27 cellular contexts compared by ENCODE assay signal in the genomic region with DNA sequence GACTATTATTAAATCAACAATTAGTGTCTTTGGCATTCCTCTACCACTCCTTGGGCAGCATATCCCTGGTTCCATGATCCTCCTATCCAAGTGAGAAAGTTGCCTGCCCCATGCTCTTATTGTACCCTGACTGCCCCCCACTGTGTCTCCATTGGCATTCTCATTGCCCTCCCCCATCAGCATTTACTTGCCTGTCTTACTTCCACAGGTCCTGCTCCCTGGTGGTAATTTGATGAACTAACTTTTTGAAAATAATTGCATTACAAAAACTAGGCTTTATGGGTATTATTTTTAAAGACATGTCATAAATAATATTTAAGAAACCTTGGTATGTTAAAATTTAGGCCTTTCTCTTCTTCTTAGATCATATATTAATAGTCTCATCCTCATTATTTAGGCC.
DNase-seq lines count a peak whose midpoint lies in the region; ATAC-seq, FAIRE-seq and TF ChIP-seq lines count a peak whose summit lies in the region.
"Had no signal": no experiment of that assay in that cellular context is flagged by ENCODE, and none has a peak within 500 bp of the region (broad histone marks: within the 10 kb centered on the region; RNA-seq: fewer than 3 reads in every experiment).

No MANE protein-coding gene starts in this region.

- intact Hi-C loops in OCI-LY7 (cut with micrococcal nuclease; ENCODE audit: unreplicated experiment) = no loop called here
- intact Hi-C loops in left colon (cut with DNase I, micrococcal nuclease) = no loop called here

- no peak for TF ChIP-seq EP300 in SK-N-SH (IDR thresholded peaks at IDR 0.05; ENCODE audit: borderline replicate concordance in 1 of 2, low read depth in 1 of 2, low read length in 1 of 2)

- peaks cover 3% of the 10 kb centered on the region for H3F3A ChIP-seq in SK-N-SH (replicated peaks; ENCODE audit: insufficient read depth)

- H3K27ac ChIP-seq in SK-N-SH (ENCODE audit: low read depth in 2 of 2, low read length in 1 of 2) = no peak overlapping the region
- no peak overlapping the region for H3K27ac ChIP-seq in OCI-LY7 (ENCODE audit: low read depth, low read length, poor library complexity, severe bottlenecking)
- H3K27ac ChIP-seq: A549, adrenal gland, breast epithelium, left lung, pancreas, right atrium auricular region, spleen had no signal

- H3K9me3 ChIP-seq in SK-N-SH (no peaks in the 10 kb centered on the region), OCI-LY7 (ENCODE audit: low read length) (no peaks in the 10 kb centered on the region)
- H3K9me3 ChIP-seq: A549, breast epithelium, left lung, pancreas, right atrium auricular region, spleen had no signal

- H3K36me3 ChIP-seq in SK-N-SH (replicated peaks in 1 of 2; ENCODE audit: control insufficient read depth in 1 of 2, insufficient read depth in 2 of 2, low read length in 1 of 2) = no peaks in the 10 kb centered on the region
- no peaks in the 10 kb centered on the region for H3K36me3 ChIP-seq in OCI-LY7 (ENCODE audit: insufficient read depth, low read length)
- H3K36me3 ChIP-seq: adrenal gland, breast epithelium, left lung, pancreas, right atrium auricular region, spleen had no signal

- H3K4me3 ChIP-seq in SK-N-SH (ENCODE audit: low read depth in 2 of 2, low read length in 1 of 2) (no peak overlapping the region), OCI-LY7 (ENCODE audit: low read depth, low read length, poor library complexity, severe bottlenecking) (no peak overlapping the region), fibroblast of mammary gland (ENCODE audit: control insufficient read depth, low read depth, low read length) (no peak overlapping the region)
- H3K4me3 ChIP-seq: A549, adrenal gland, breast epithelium, left lung, pancreas, right atrium auricular region, spleen had no signal

- BruUV-seq in OCI-LY7 (replicated peaks; lab: Mats Ljungman, UMichigan) = no TSS peak

- H2AFZ ChIP-seq in SK-N-SH (ENCODE audit: low read depth) = no peak overlapping the region
- no peak overlapping the region for H2AFZ ChIP-seq in OCI-LY7 (ENCODE audit: low read length)

- no peaks in the 10 kb centered on the region for H3K79me2 ChIP-seq in SK-N-SH (ENCODE audit: insufficient read depth)
- no peaks in the 10 kb centered on the region for H3K79me2 ChIP-seq in OCI-LY7 (ENCODE audit: insufficient read depth, low read depth, low read length)

- no peaks in the 10 kb centered on the region for H3K27me3 ChIP-seq in SK-N-SH (ENCODE audit: insufficient read depth)
- H3K27me3 ChIP-seq: adrenal gland, breast epithelium, left lung, pancreas, right atrium auricular region, spleen had no signal

- no peak overlapping the region for H3K9ac ChIP-seq in SK-N-SH

- H3K9me2 ChIP-seq in SK-N-SH (no peaks in the 10 kb centered on the region), OCI-LY7 (ENCODE audit: insufficient read depth, low read length) (no peaks in the 10 kb centered on the region)

- CTCF ChIA-PET in SK-N-SH (lab: Yijun Ruan, JAX) = no interaction called here
- CTCF ChIA-PET in OCI-LY7 (lab: Charles Lee; ENCODE audit: unreplicated experiment) = no interaction called here

- no peak for TF ChIP-seq RAD21 in SK-N-SH (IDR thresholded peaks at IDR 0.05; ENCODE audit: low read length)

- no peak for ATAC-seq in SK-N-SH treated with all-trans-retinoic acid at 6 μM for 48 hours
- no peak for ATAC-seq in left colon
- ATAC-seq in GM18909 (IDR thresholded peaks at IDR 0.05; ENCODE audit: poor library complexity, unreplicated experiment) = no peak
- ATAC-seq in GM19395 (IDR thresholded peaks at IDR 0.05; ENCODE audit: unreplicated experiment) = no peak
- ATAC-seq: A549; activated CD4-positive, alpha-beta T cell treated with anti-CD3 and anti-CD28 coated beads for 36 hours; left lung; naive thymus-derived CD8-positive, alpha-beta T cell; pancreas; stimulated activated effector memory CD8-positive, alpha-beta T cell treated with anti-CD3 and anti-CD28 coated beads, Interleukin-12 subunit alpha, Interleukin-12 subunit beta, amount 100 ng/mL, for 72 hours; T-helper 17 cell had no signal

- TF ChIP-seq CTCF in SK-N-SH (IDR thresholded peaks at IDR 0.05) (peak; percentile 21; the same call in 1 of the 2 replicates), OCI-LY7 (conservative IDR thresholded peaks at IDR 0.05; ENCODE audit: low read length) (peak; percentile 34; the same call in 1 of the 2 replicates), fibroblast of mammary gland (conservative IDR thresholded peaks at IDR 0.05; ENCODE audit: control insufficient read depth, insufficient read depth, low read depth, low read length) (peak; percentile 14)

- DNase-seq in SK-N-SH (no peak), OCI-LY7 (ENCODE audit: low spot score) (no peak), fibroblast of mammary gland (ENCODE audit: low read depth) (no peak), urothelium cell line (ENCODE audit: low spot score) (peak; percentile 27), left colon (no peak)
- DNase-seq: activated CD4-positive, alpha-beta T cell treated with anti-CD3 and anti-CD28 coated beads for 36 hours; activated CD8-positive, alpha-beta memory T cell treated with anti-CD3 and anti-CD28 coated beads for 24 hours; activated T-cell treated with anti-CD3 and anti-CD28 coated beads, Interleukin-2, amount 50 U/mL, for 1 hour; adrenal gland; DND-41; left lung; naive thymus-derived CD8-positive, alpha-beta T cell; NCI-H1436; NCI-H446 treated with DMSO at 0.1 percent for 48 hours; pancreas; spleen; stimulated activated CD4-positive, alpha-beta T cell treated with anti-CD3 and anti-CD28 coated beads, Interleukin-2, amount 100 ng/mL, for 48 hours; substantia nigra; T-helper 17 cell had no signal

- POLR2A ChIA-PET in SK-N-SH (lab: Yijun Ruan, JAX) = no interaction called here
- POLR2A ChIA-PET in OCI-LY7 (lab: Charles Lee) = interaction anchor here (0.7 kb wide), 1 partner anchor 801 kb away, joined by 3 read pairs; no protein-coding TSS in a partner anchor

- H3K4me2 ChIP-seq in SK-N-SH (no peak overlapping the region), OCI-LY7 (ENCODE audit: low read length) (no peak overlapping the region)
- H3K4me2 ChIP-seq: A549 had no signal

- H4K20me1 ChIP-seq in SK-N-SH (ENCODE audit: insufficient read depth) = no peaks in the 10 kb centered on the region
- H4K20me1 ChIP-seq in OCI-LY7 (ENCODE audit: insufficient read depth, low read length) = no peaks in the 10 kb centered on the region

- H3K4me1 ChIP-seq in SK-N-SH (ENCODE audit: control insufficient read depth in 1 of 2, insufficient read depth in 2 of 2, low read depth in 1 of 2, low read length in 1 of 2) = no peaks in the 10 kb centered on the region; a peak in 1 of 4 replicates
- no peaks in the 10 kb centered on the region for H3K4me1 ChIP-seq in OCI-LY7 (ENCODE audit: insufficient read depth, low read length, poor library complexity, severe bottlenecking)
- H3K4me1 ChIP-seq: A549, adrenal gland, breast epithelium, left lung, pancreas, right atrium auricular region, spleen had no signal

- FAIRE-seq in urothelium cell line (lab: Jason Lieb, UNC) = peak; percentile 13
- FAIRE-seq: A549, GM12891, pancreas had no signal

TF ChIP-seq in SK-N-SH, 30 proteins besides CTCF, POLR2A, EP300 and RAD21 (continues in another document):
- TF ChIP-seq RFX5 (IDR thresholded peaks at IDR 0.05; ENCODE audit: low read length) (no peak), RXRA (IDR thresholded peaks at IDR 0.05; ENCODE audit: borderline replicate concordance, low read depth) (no peak), FOSL2 (IDR thresholded peaks at IDR 0.05; ENCODE audit: borderline replicate concordance, low read depth) (no peak), FOXM1 (IDR thresholded peaks at IDR 0.05; ENCODE audit: low read depth) (no peak)
- TF ChIP-seq, protein P1, sequence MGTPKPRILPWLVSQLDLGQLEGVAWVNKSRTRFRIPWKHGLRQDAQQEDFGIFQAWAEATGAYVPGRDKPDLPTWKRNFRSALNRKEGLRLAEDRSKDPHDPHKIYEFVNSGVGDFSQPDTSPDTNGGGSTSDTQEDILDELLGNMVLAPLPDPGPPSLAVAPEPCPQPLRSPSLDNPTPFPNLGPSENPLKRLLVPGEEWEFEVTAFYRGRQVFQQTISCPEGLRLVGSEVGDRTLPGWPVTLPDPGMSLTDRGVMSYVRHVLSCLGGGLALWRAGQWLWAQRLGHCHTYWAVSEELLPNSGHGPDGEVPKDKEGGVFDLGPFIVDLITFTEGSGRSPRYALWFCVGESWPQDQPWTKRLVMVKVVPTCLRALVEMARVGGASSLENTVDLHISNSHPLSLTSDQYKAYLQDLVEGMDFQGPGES (IDR thresholded peaks at IDR 0.05; ENCODE audit: low read depth, low read length) = no peak

TF ChIP-seq in SK-N-SH treated with all-trans-retinoic acid at 6 μM for 48 hours, 23 proteins besides CTCF, POLR2A, EP300 and RAD21 (continues in another document):
- TF ChIP-seq, protein P2, sequence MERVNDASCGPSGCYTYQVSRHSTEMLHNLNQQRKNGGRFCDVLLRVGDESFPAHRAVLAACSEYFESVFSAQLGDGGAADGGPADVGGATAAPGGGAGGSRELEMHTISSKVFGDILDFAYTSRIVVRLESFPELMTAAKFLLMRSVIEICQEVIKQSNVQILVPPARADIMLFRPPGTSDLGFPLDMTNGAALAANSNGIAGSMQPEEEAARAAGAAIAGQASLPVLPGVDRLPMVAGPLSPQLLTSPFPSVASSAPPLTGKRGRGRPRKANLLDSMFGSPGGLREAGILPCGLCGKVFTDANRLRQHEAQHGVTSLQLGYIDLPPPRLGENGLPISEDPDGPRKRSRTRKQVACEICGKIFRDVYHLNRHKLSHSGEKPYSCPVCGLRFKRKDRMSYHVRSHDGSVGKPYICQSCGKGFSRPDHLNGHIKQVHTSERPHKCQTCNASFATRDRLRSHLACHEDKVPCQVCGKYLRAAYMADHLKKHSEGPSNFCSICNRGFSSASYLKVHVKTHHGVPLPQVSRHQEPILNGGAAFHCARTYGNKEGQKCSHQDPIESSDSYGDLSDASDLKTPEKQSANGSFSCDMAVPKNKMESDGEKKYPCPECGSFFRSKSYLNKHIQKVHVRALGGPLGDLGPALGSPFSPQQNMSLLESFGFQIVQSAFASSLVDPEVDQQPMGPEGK (CRISPR knock-in tag; IDR thresholded peaks at IDR 0.05; ENCODE audit: borderline replicate concordance) = no peak
- no peak for TF ChIP-seq RARB (CRISPR knock-in tag; IDR thresholded peaks at IDR 0.05)
- TF ChIP-seq ESRRG (CRISPR knock-in tag; IDR thresholded peaks at IDR 0.05) = no peak
- TF ChIP-seq ZNF8 (CRISPR knock-in tag; IDR thresholded peaks at IDR 0.05) = no peak
- TF ChIP-seq ISL1 (CRISPR knock-in tag; IDR thresholded peaks at IDR 0.05) = no peak
- no peak for TF ChIP-seq ZNF565 (CRISPR knock-in tag; conservative IDR thresholded peaks at IDR 0.05; ENCODE audit: low read depth)
